8 cellular contexts compared by ENCODE assay signal in the genomic region with DNA sequence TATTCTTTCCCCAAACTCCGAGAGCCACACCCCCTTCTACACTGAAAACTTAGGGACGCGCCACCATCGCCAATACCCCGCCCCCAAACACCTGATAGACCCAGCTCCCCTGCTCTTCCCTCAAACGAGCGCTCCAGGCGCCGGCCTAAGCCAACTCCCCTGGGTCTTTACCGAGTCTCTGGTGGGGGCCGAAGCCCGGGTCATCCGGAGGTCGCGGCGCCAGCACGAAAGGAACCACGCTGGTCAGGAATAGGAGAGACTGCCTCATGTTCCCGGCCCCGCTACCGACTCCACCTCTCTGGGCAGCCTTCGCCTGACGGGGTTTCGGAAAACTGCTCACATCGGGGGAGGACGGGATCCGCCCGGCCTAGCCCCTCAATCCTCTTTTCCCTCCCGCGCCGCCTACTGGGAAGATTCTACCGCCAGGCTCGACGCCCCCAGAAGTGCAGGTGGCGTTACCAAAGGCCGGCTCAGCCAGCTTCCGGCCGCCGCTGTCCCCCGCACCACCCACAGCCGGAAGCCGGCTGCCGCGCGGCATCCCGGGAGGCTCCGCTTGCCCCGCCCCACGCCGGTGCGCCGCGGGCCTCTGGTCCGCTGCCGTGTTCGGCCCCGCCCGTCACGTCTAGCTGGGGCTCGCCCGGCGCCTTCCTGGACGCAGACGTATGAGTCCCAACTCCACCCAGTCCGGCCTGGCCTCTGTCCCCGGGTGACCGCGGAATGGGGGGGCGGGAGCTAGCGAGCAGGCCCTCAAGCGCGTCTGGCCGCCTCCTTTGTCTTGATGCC. TPM values are rescaled to one million over a fixed set of nuclear protein-coding genes. Genes with fewer than 3 reads are reported as not detected.
DNase-seq lines count a peak whose midpoint lies in the region; ATAC-seq and TF ChIP-seq lines count a peak whose summit lies in the region.

A gene (minus strand): TSS at position 493 of the 783 bp plus-strand sequence. CDS start 225 bp downstream, at position 268.

- H3K36me3 Mint-ChIP-seq in activated CD4-positive, alpha-beta T cell treated with anti-CD3 and anti-CD28 coated beads, Interleukin-2, amount 10 ng/mL, durations not matched to agents 7 days and 5 days (ENCODE audit: low read depth) = peaks cover 13% of the 10 kb centered on the region

- CTCF ChIA-PET in activated CD4-positive, alpha-beta T cell treated with anti-CD3 and anti-CD28 coated beads, Interleukin-2, amount 10 ng/mL, durations not matched to agents 7 days and 5 days (lab: Charles Lee) = interaction anchor here (0.7 to 2.8 kb wide), 17 partner anchors 9 to 798 kb away, joined by 3 to 9 read pairs (median 3); no protein-coding TSS in a partner anchor

- H3K27me3 Mint-ChIP-seq in activated CD4-positive, alpha-beta T cell treated with anti-CD3 and anti-CD28 coated beads, Interleukin-2, amount 10 ng/mL, durations not matched to agents 7 days and 5 days = no peaks in the 10 kb centered on the region

- peak within 1 kb of the TSS; percentile 82 to 98 (median 92) for H3K4me2 ChIP-seq in BLaER1 treated with 17β-estradiol and CSF1 and Interleukin-3, amounts not matched to agents 10 nM and 100 nM

- peak within 1 kb of the TSS; percentile 97 for H3K27ac Mint-ChIP-seq in activated CD4-positive, alpha-beta T cell treated with anti-CD3 and anti-CD28 coated beads, Interleukin-2, amount 10 ng/mL, durations not matched to agents 7 days and 5 days

- peaks cover 45 to 69% (median 54%) of the 10 kb centered on the region in 10 experiments for H3K4me1 ChIP-seq in BLaER1 treated with 17β-estradiol and CSF1 and Interleukin-3, amounts not matched to agents 10 nM and 100 nM
- peaks cover 38 to 57% of the 10 kb centered on the region in 2 donors for H3K4me1 ChIP-seq in left lung

- peaks cover 0 to 35% (median 0%) of the 10 kb centered on the region in 11 experiments; a peak in 2 of 22 replicates for H4K20me1 ChIP-seq in BLaER1 treated with 17β-estradiol and CSF1 and Interleukin-3, amounts not matched to agents 10 nM and 100 nM

- peak; percentile 84 for ATAC-seq in HG03460 (IDR thresholded peaks at IDR 0.05; ENCODE audit: unreplicated experiment)
- peak; percentile 94 for ATAC-seq in left lung

- H3K9ac ChIP-seq in BLaER1 treated with 17β-estradiol and CSF1 and Interleukin-3, amounts not matched to agents 10 nM and 100 nM = peak within 1 kb of the TSS; percentile 91 to 99 (median 97)

- H3K9me3 Mint-ChIP-seq in activated CD4-positive, alpha-beta T cell treated with anti-CD3 and anti-CD28 coated beads, Interleukin-2, amount 10 ng/mL, durations not matched to agents 7 days and 5 days = no peaks in the 10 kb centered on the region

- peak in 1 of 2 donors; percentile 45 for TF ChIP-seq CTCF in left lung (IDR thresholded peaks at IDR 0.05)

- peak within 1 kb of the TSS; percentile 72 to 95 (median 85) for H3K4me3 ChIP-seq in BLaER1 treated with 17β-estradiol and CSF1 and Interleukin-3, amounts not matched to agents 10 nM and 100 nM
- peak within 1 kb of the TSS; percentile 79 to 96 for H3K4me3 ChIP-seq in left lung

- POLR2A ChIA-PET in activated CD4-positive, alpha-beta T cell treated with anti-CD3 and anti-CD28 coated beads, Interleukin-2, amount 10 ng/mL, durations not matched to agents 7 days and 5 days (lab: Charles Lee) = interaction anchor here (0.6 to 1.6 kb wide), 6 partner anchors 10 to 100 kb away, joined by 3 to 7 read pairs (median 4); no protein-coding TSS in a partner anchor

- DNase-seq in GM19240 (ENCODE audit: insufficient read length, low spot score) (peak; percentile 77), NCI-H524 treated with DMSO at 0.1 percent for 48 hours (lab: John Stamatoyannopoulos, UW) (peak; percentile 80), cortex of kidney (lab: John Stamatoyannopoulos, UW) (peak; percentile 71), left lung (peak; percentile 97 to 100)
- peak; percentile 86 for DNase-seq in activated CD4-positive, alpha-beta T cell treated with anti-CD3 and anti-CD28 coated beads, Interleukin-2, amount 10 ng/mL, durations not matched to agents 7 days and 5 days
- DNase-seq in stimulated activated CD4-positive, alpha-beta T cell treated with anti-CD3 and anti-CD28 coated beads, Interleukin-2, amount 100 ng/mL, for 48 hours = peak; percentile 76 to 82

- peaks cover 0 to 27% (median 10%) of the 10 kb centered on the region in 11 experiments; a peak in 9 of 22 replicates for H3K36me3 ChIP-seq in BLaER1 treated with 17β-estradiol and CSF1 and Interleukin-3, amounts not matched to agents 10 nM and 100 nM
- no peaks in the 10 kb centered on the region for H3K36me3 ChIP-seq in left lung

- H3K9me3 ChIP-seq in BLaER1 treated with 17β-estradiol and CSF1 and Interleukin-3, amounts not matched to agents 10 nM and 100 nM (replicated peaks in 1 of 11) = no peaks in the 10 kb centered on the region
- H3K9me3 ChIP-seq in left lung = no peaks in the 10 kb centered on the region

- H3K27me3 ChIP-seq in BLaER1 treated with 17β-estradiol and CSF1 and Interleukin-3, amounts not matched to agents 10 nM and 100 nM = no peaks in the 10 kb centered on the region
- no peaks in the 10 kb centered on the region for H3K27me3 ChIP-seq in left lung

- peak within 1 kb of the TSS; percentile 94 to 99 (median 98) for H3K27ac ChIP-seq in BLaER1 treated with 17β-estradiol and CSF1 and Interleukin-3, amounts not matched to agents 10 nM and 100 nM
- H3K27ac ChIP-seq in left lung = peak within 1 kb of the TSS; percentile 99 to 100

- peaks cover 57% of the 10 kb centered on the region for H3K4me1 Mint-ChIP-seq in activated CD4-positive, alpha-beta T cell treated with anti-CD3 and anti-CD28 coated beads, Interleukin-2, amount 10 ng/mL, durations not matched to agents 7 days and 5 days

- intact Hi-C loops in left lung (cut with DNase I) = no loop called here

- H3K4me3 Mint-ChIP-seq in activated CD4-positive, alpha-beta T cell treated with anti-CD3 and anti-CD28 coated beads, Interleukin-2, amount 10 ng/mL, durations not matched to agents 7 days and 5 days = peak within 1 kb of the TSS; percentile 96

RNA-seq across cellular contexts. Expression of the gene that starts here (rescaled TPM):
- 10 to 100 TPM; 23.0 to 24.4 TPM for total RNA-seq in activated CD4-positive, alpha-beta T cell treated with anti-CD3 and anti-CD28 coated beads, Interleukin-2, amount 10 ng/mL, durations not matched to agents 7 days and 5 days
- total RNA-seq in left lung = 10 to 100 TPM; 40.9 to 55.8 TPM

Comparison
In these comparisons a context has a peak if more than half of its experiments do, and no peak if none do; other contexts are left out.
1. Peak in every context shown above with its lines: DNase-seq, ATAC-seq, H3K4me3 ChIP-seq and H3K27ac ChIP-seq.